ENCODE assay signal across 14 cellular contexts in genomic region chr4:139524062-139524631, GRCh38. TPM values are rescaled to one million over a fixed set of nuclear protein-coding genes. Genes with fewer than 3 reads are reported as not detected.
DNase-seq lines count a peak whose midpoint lies in the region; ATAC-seq and TF ChIP-seq lines count a peak whose summit lies in the region.
"Had no signal": no experiment of that assay in that cellular context is flagged by ENCODE, and none has a peak within 500 bp of the region (broad histone marks: within the 10 kb centered on the region; RNA-seq: fewer than 3 reads in every experiment).

No MANE protein-coding gene starts in this region.

- DNase-seq in AG10803 (ENCODE audit: low read depth), result peak; percentile 46
- no peak for DNase-seq in WTC11 (ENCODE audit: low spot score)
- no peak for DNase-seq in left lung
- DNase-seq in DMS114 treated with DMSO at 0.1 percent for 48 hours (lab: John Stamatoyannopoulos, UW; ENCODE audit: unreplicated experiment), result no peak
- no peak for DNase-seq in stimulated activated effector memory CD8-positive, alpha-beta T cell treated with anti-CD3 and anti-CD28 coated beads, Interleukin-12 subunit alpha, Interleukin-12 subunit beta, amount 100 ng/mL, for 72 hours (ENCODE audit: low spot score in 2 of 2)
- DNase-seq in sigmoid colon, result no peak
- no peak for DNase-seq in heart left ventricle
- DNase-seq: activated naive CD8-positive, alpha-beta T cell treated with anti-CD3 and anti-CD28 coated beads, Interleukin-2, amount 50 U/mL, for 24 hours; activated T-cell treated with anti-CD3 and anti-CD28 coated beads, Interleukin-2, amount 50 U/mL, for 1 hour; Caco-2; MG63; NCI-H2171 had no signal

- peaks cover 5 to 87% of the 10 kb centered on the region in 2 donors for H3K36me3 ChIP-seq in left lung
- peaks cover 0 to 86% (median 9%) of the 10 kb centered on the region in 4 donors for H3K36me3 ChIP-seq in sigmoid colon
- H3K36me3 ChIP-seq in heart left ventricle, result peaks cover 0 to 100% (median 89%) of the 10 kb centered on the region in 9 donors

- CTCF ChIA-PET in WTC11 (lab: Charles Lee), result interaction anchor here (0.6 kb wide), 1 partner anchor 14 kb away, joined by 3 read pairs; no protein-coding TSS in a partner anchor

- H3K4me1 Mint-ChIP-seq in WTC11, result no peaks in the 10 kb centered on the region
- peaks cover 42% of the 10 kb centered on the region for H3K4me1 Mint-ChIP-seq in stimulated activated effector memory CD8-positive, alpha-beta T cell treated with anti-CD3 and anti-CD28 coated beads, Interleukin-12 subunit alpha, Interleukin-12 subunit beta, amount 100 ng/mL, for 72 hours

- no peaks in the 10 kb centered on the region for H3K27me3 Mint-ChIP-seq in WTC11 (ENCODE audit: low read depth)
- H3K27me3 Mint-ChIP-seq: activated naive CD8-positive, alpha-beta T cell treated with anti-CD3 and anti-CD28 coated beads, Interleukin-2, amount 50 U/mL, for 24 hours; memory B cell had no signal

- H3K9me3 Mint-ChIP-seq in WTC11, result no peaks in the 10 kb centered on the region
- no peaks in the 10 kb centered on the region for H3K9me3 Mint-ChIP-seq in stimulated activated effector memory CD8-positive, alpha-beta T cell treated with anti-CD3 and anti-CD28 coated beads, Interleukin-12 subunit alpha, Interleukin-12 subunit beta, amount 100 ng/mL, for 72 hours
- H3K9me3 Mint-ChIP-seq: activated naive CD8-positive, alpha-beta T cell treated with anti-CD3 and anti-CD28 coated beads, Interleukin-2, amount 50 U/mL, for 24 hours; memory B cell had no signal

- H3K4me3 Mint-ChIP-seq in WTC11, result no peak overlapping the region
- no peak overlapping the region for H3K4me3 Mint-ChIP-seq in stimulated activated effector memory CD8-positive, alpha-beta T cell treated with anti-CD3 and anti-CD28 coated beads, Interleukin-12 subunit alpha, Interleukin-12 subunit beta, amount 100 ng/mL, for 72 hours
- H3K4me3 Mint-ChIP-seq: activated naive CD8-positive, alpha-beta T cell treated with anti-CD3 and anti-CD28 coated beads, Interleukin-2, amount 50 U/mL, for 24 hours; memory B cell had no signal

- H3K9me3 ChIP-seq in left lung (no peaks in the 10 kb centered on the region), sigmoid colon (no peaks in the 10 kb centered on the region), heart left ventricle (no peaks in the 10 kb centered on the region)
- H3K9me3 ChIP-seq: Caco-2, MG63 had no signal

- no peak overlapping the region for H3K27ac ChIP-seq in left lung
- H3K27ac ChIP-seq in sigmoid colon, result no peak overlapping the region
- H3K27ac ChIP-seq in heart left ventricle, result no peak overlapping the region

- no peak for TF ChIP-seq EP300 in sigmoid colon (IDR thresholded peaks at IDR 0.05)

- POLR2A ChIA-PET in WTC11 (lab: Charles Lee), result no interaction called here

- TF ChIP-seq POLR2A in sigmoid colon (IDR thresholded peaks at IDR 0.05) (no peak), heart left ventricle (IDR thresholded peaks at IDR 0.05) (no peak)

- no peak overlapping the region for H3K27ac Mint-ChIP-seq in WTC11
- H3K27ac Mint-ChIP-seq in stimulated activated effector memory CD8-positive, alpha-beta T cell treated with anti-CD3 and anti-CD28 coated beads, Interleukin-12 subunit alpha, Interleukin-12 subunit beta, amount 100 ng/mL, for 72 hours, result no peak overlapping the region
- H3K27ac Mint-ChIP-seq: activated naive CD8-positive, alpha-beta T cell treated with anti-CD3 and anti-CD28 coated beads, Interleukin-2, amount 50 U/mL, for 24 hours; memory B cell had no signal

- TF ChIP-seq CTCF in AG10803 (conservative IDR thresholded peaks at IDR 0.05; ENCODE audit: low read length) (no peak), WTC11 (IDR thresholded peaks at IDR 0.05) (no peak), left lung (IDR thresholded peaks at IDR 0.05) (no peak), sigmoid colon (IDR thresholded peaks at IDR 0.05) (no peak), heart left ventricle (IDR thresholded peaks at IDR 0.05) (no peak)

- ATAC-seq in HG02798 (IDR thresholded peaks at IDR 0.05; ENCODE audit: poor library complexity, unreplicated experiment) (peak; percentile 41), WTC11 (peak; percentile 66), left lung (peak; percentile 66), heart left ventricle (no peak)
- no peak for ATAC-seq in stimulated activated effector memory CD8-positive, alpha-beta T cell treated with anti-CD3 and anti-CD28 coated beads, Interleukin-12 subunit alpha, Interleukin-12 subunit beta, amount 100 ng/mL, for 72 hours
- ATAC-seq: activated naive CD8-positive, alpha-beta T cell treated with anti-CD3 and anti-CD28 coated beads, Interleukin-2, amount 50 U/mL, for 24 hours had no signal

- H3K4me3 ChIP-seq in AG10803 (ENCODE audit: low read length) (no peak overlapping the region), left lung (no peak overlapping the region), sigmoid colon (no peak overlapping the region), heart left ventricle (no peak overlapping the region)
- H3K4me3 ChIP-seq: MG63 had no signal

- 84 to 85% methylated on average over 4 of the region's 4 CpGs for WGBS in sigmoid colon, 2 donors
- WGBS in heart left ventricle, 4 donors, result 83 to 94% (median 87%) methylated on average over 4 of the region's 4 CpGs

- intact Hi-C loops in left lung (cut with DNase I) (no loop called here), sigmoid colon (cut with DNase I) (no loop called here), heart left ventricle (cut with DNase I) (no loop called here)

- no peaks in the 10 kb centered on the region for H3K27me3 ChIP-seq in left lung
- no peaks in the 10 kb centered on the region for H3K27me3 ChIP-seq in sigmoid colon
- H3K27me3 ChIP-seq in heart left ventricle, result no peaks in the 10 kb centered on the region
- H3K27me3 ChIP-seq: MG63 had no signal

- H3K36me3 Mint-ChIP-seq in WTC11, result peaks cover 3% of the 10 kb centered on the region; the same call in 1 of the 2 replicates
- H3K36me3 Mint-ChIP-seq in stimulated activated effector memory CD8-positive, alpha-beta T cell treated with anti-CD3 and anti-CD28 coated beads, Interleukin-12 subunit alpha, Interleukin-12 subunit beta, amount 100 ng/mL, for 72 hours, result peaks cover 99% of the 10 kb centered on the region

- peaks cover 0 to 11% of the 10 kb centered on the region in 2 donors for H3K4me1 ChIP-seq in left lung
- peaks cover 0 to 10% (median 7%) of the 10 kb centered on the region in 4 donors for H3K4me1 ChIP-seq in sigmoid colon
- H3K4me1 ChIP-seq in heart left ventricle, result peaks cover 0 to 24% (median 6%) of the 10 kb centered on the region in 12 donors
- H3K4me1 ChIP-seq: Caco-2 had no signal

TF ChIP-seq in WTC11, 78 proteins besides CTCF, POLR2A, EP300 and RAD21 (continues in another document):
- TF ChIP-seq ZNF317 (CRISPR knock-in tag; IDR thresholded peaks at IDR 0.05; ENCODE audit: borderline replicate concordance, low read depth) (no peak), CREM (CRISPR knock-in tag; IDR thresholded peaks at IDR 0.05) (no peak), HMGA2 (CRISPR knock-in tag; IDR thresholded peaks at IDR 0.05) (no peak), STAT6 (CRISPR knock-in tag; conservative IDR thresholded peaks at IDR 0.05; ENCODE audit: low read depth) (no peak), ZNF281 (CRISPR knock-in tag; IDR thresholded peaks at IDR 0.05) (no peak)

RNA-seq across cellular contexts. Expression of gene SETD7, which starts 31.9 kb away (rescaled TPM):
- total RNA-seq in WTC11 (2021) (4.6 to 5.6 TPM (median 4.9 TPM) in 3 replicates), left lung (10 to 100 TPM; 48.1 to 51.7 TPM), sigmoid colon (100 to 1,000 TPM in 1 of 4 donors, 10 to 100 TPM in 3; 79.2 to 102 (median 82.7) TPM), heart left ventricle (10 to 100 TPM; 47.1 to 78.6 (median 61.9) TPM)
- polyA plus RNA-seq in sigmoid colon (10 to 100 TPM in 2 of 3 donors, 1 to 10 TPM in 1; 7.9 to 18.6 (median 14.8) TPM), heart left ventricle (10 to 100 TPM; 11.2 to 34.3 TPM)

Comparison
In these comparisons a context has a peak if more than half of its experiments do, and no peak if none do; other contexts are left out.
1. ATAC-seq: peak in HG02798 (single experiment), WTC11 (single experiment) and left lung (single experiment); none in stimulated activated effector memory CD8-positive, alpha-beta T cell treated with anti-CD3 and anti-CD28 coated beads, Interleukin-12 subunit alpha, Interleukin-12 subunit beta, amount 100 ng/mL, for 72 hours (single experiment) and heart left ventricle (0 of 4).